In the genomic region with DNA sequence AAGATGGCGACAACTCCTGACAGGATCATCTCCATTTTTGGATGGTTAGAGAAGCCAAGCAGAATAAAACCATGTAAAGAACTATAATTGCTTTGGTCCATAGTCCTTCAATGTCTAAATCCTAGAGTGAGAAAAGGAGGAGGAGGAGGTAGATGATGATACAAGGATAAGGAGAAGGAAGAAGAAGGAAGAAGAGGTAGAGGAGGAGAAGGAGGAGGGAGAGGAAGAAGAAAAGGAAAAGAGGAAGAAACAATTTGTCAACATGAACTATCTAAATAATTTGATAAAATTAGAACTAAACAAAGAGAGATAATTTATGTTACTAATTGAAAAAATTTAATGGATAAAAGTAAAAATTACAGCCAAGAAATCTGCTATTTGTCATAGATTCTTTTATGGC, we compare ENCODE assay signal across 8 cellular contexts. TPM values are rescaled to one million over a fixed set of nuclear protein-coding genes. Genes with fewer than 3 reads are reported as not detected.
"Had no signal": no experiment of that assay in that cellular context is flagged by ENCODE, and none has a peak within 500 bp of the region (broad histone marks: within the 10 kb centered on the region; RNA-seq: fewer than 3 reads in every experiment).

A gene with protein sequence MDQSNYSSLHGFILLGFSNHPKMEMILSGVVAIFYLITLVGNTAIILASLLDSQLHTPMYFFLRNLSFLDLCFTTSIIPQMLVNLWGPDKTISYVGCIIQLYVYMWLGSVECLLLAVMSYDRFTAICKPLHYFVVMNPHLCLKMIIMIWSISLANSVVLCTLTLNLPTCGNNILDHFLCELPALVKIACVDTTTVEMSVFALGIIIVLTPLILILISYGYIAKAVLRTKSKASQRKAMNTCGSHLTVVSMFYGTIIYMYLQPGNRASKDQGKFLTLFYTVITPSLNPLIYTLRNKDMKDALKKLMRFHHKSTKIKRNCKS (minus strand): TSS at position 101 of the 400 bp plus-strand sequence. CDS start 0 bp downstream, at position 101.

- ATAC-seq: GM12878 had no signal

- FAIRE-seq: GM12878, GM12891, GM12892, GM18507, GM19239 had no signal

- H3K4me3 ChIP-seq: GM12878 had no signal

- DNase-seq: GDM1, GF-D8 had no signal

RNA-seq across cellular contexts. Expression of the gene that starts here (rescaled TPM):
- total RNA-seq: G401, GM12878 had no signal
- polyA plus RNA-seq: GM12878 had no signal
